In the genomic region with DNA sequence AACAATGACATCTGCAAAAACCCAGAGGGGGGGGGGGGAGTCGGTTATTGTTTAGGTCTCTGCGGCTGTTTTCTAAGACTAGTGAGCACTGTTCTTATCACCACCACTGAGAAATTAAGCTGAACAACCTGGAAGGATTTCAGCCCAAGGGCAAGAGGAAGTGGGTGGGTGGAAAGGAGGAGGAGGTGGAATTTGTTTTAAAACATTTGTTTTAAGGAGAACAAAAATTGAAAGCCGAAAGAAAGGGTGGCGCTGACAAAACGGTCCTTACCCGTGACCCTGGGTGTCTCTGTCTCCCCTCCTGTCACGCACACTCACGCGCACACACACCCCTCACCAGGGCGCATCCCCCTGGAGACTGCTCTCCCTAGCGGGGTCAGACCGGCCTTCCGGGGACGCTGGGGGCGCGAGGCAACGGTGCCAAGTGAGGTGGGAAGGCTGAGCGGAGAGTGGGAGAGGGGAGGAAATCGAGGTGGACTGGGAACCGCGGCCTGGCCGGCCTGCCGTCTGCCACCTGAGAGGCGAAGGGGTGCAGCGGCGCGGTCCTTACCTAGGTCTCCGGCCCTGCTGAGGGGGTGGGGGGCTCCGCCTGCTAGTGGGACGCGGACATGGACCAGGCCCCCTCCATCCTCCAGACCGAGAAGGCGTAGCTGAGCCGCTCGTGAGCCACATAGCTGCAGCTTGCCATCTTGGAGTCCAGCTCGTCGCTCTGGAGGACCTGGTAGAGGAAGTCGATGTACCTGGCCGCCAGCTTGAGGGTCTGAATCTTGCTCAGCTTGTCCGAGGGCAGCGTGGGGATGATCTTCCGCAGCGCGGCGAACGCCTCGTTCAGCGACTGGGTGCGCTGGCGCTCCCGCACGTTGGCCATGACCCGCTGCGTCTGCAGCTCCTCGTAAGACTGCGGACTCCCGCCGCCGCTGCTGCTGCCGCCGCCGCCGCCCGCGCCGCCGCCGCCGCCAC, we compare ENCODE assay signal across 8 cellular contexts. TPM values are rescaled to one million over a fixed set of nuclear protein-coding genes. Genes with fewer than 3 reads are reported as not detected.
DNase-seq lines count a peak whose midpoint lies in the region; ATAC-seq and TF ChIP-seq lines count a peak whose summit lies in the region.

No MANE protein-coding gene starts in this region.

- TF ChIP-seq CTCF in brain (conservative IDR thresholded peaks at IDR 0.05) (no peak), right lobe of liver (IDR thresholded peaks at IDR 0.05) (no peak), transverse colon (IDR thresholded peaks at IDR 0.05) (no peak)

- peaks cover 0 to 18% of the 10 kb centered on the region in 2 donors for H3K27me3 ChIP-seq in right lobe of liver
- peaks cover 98% of the 10 kb centered on the region for H3K27me3 ChIP-seq in transverse colon

- H3K9me3 ChIP-seq in right lobe of liver = no peaks in the 10 kb centered on the region
- no peaks in the 10 kb centered on the region for H3K9me3 ChIP-seq in transverse colon

- TF ChIP-seq EP300 in transverse colon (IDR thresholded peaks at IDR 0.05; ENCODE audit: low read depth) = no peak

- no peak for DNase-seq in activated naive CD4-positive, alpha-beta T cell treated with anti-CD3 and anti-CD28 coated beads, Interleukin-2, amount 10 ng/mL, durations not matched to agents 7 days and 5 days
- no peak for DNase-seq in activated naive CD4-positive, alpha-beta T cell (lab: John Stamatoyannopoulos, UW)
- peak; percentile 40 for DNase-seq in NCI-H146 treated with DMSO at 0.1 percent for 48 hours (lab: John Stamatoyannopoulos, UW; ENCODE audit: unreplicated experiment)
- peak in 2 of 3 donors; percentile 22 to 51 for DNase-seq in right lobe of liver
- DNase-seq in transverse colon = no peak
- no peak for DNase-seq in stimulated activated naive CD4-positive, alpha-beta T cell treated with Interleukin-2 at 50 U/mL for 16 hours (lab: John Stamatoyannopoulos, UW)
- no peak for DNase-seq in mesenteric fat pad (ENCODE audit: low spot score)

- H3K36me3 ChIP-seq in right lobe of liver = no peaks in the 10 kb centered on the region
- H3K36me3 ChIP-seq in transverse colon = no peaks in the 10 kb centered on the region

- no peaks in the 10 kb centered on the region for H3K36me3 Mint-ChIP-seq in activated naive CD4-positive, alpha-beta T cell treated with anti-CD3 and anti-CD28 coated beads, Interleukin-2, amount 10 ng/mL, durations not matched to agents 7 days and 5 days
- no peaks in the 10 kb centered on the region for H3K36me3 Mint-ChIP-seq in brain

- H3K27ac ChIP-seq in right lobe of liver = no peak overlapping the region
- peak overlapping the region in 1 of 4 donors; percentile 8 for H3K27ac ChIP-seq in transverse colon

- H3K27ac Mint-ChIP-seq in activated naive CD4-positive, alpha-beta T cell treated with anti-CD3 and anti-CD28 coated beads, Interleukin-2, amount 10 ng/mL, durations not matched to agents 7 days and 5 days = no peak overlapping the region
- peak overlapping the region in 3 of 5 experiments; percentile 58 to 68 (median 60) for H3K27ac Mint-ChIP-seq in brain

- no peak for TF ChIP-seq POLR2A in right lobe of liver (IDR thresholded peaks at IDR 0.05)
- no peak for TF ChIP-seq POLR2A in transverse colon (IDR thresholded peaks at IDR 0.05)

- intact Hi-C loops in right lobe of liver (cut with DNase I) (no loop called here), transverse colon (cut with DNase I; ENCODE audit: low total_unique reads) (no loop called here)

- H3K4me3 ChIP-seq in right lobe of liver (peak overlapping the region; percentile 10 to 31 (median 26)), transverse colon (peak overlapping the region; percentile 26 to 71 (median 40))

- peak in 2 of 4 donors; percentile 20 to 26 for ATAC-seq in right lobe of liver

- H3K4me3 Mint-ChIP-seq in activated naive CD4-positive, alpha-beta T cell treated with anti-CD3 and anti-CD28 coated beads, Interleukin-2, amount 10 ng/mL, durations not matched to agents 7 days and 5 days = peak overlapping the region; percentile 15
- H3K4me3 Mint-ChIP-seq in brain = peak overlapping the region; percentile 72 to 91 (median 84)

- H3K9me3 Mint-ChIP-seq in activated naive CD4-positive, alpha-beta T cell treated with anti-CD3 and anti-CD28 coated beads, Interleukin-2, amount 10 ng/mL, durations not matched to agents 7 days and 5 days = no peaks in the 10 kb centered on the region
- H3K9me3 Mint-ChIP-seq in brain = no peaks in the 10 kb centered on the region

- CTCF ChIA-PET in activated naive CD4-positive, alpha-beta T cell treated with anti-CD3 and anti-CD28 coated beads, Interleukin-2, amount 10 ng/mL, durations not matched to agents 7 days and 5 days (lab: Charles Lee) = interaction anchor here (0.6 kb wide), 1 partner anchor 540 kb away, joined by 4 read pairs; no protein-coding TSS in a partner anchor

- H3K4me1 ChIP-seq in right lobe of liver (peaks cover 0 to 5% (median 0%) of the 10 kb centered on the region in 4 donors), transverse colon (peaks cover 0 to 21% (median 12%) of the 10 kb centered on the region in 4 donors)

- under 1% methylated on average over 20 of the region's 69 CpGs for whole genome bisulfite sequencing in right lobe of liver (ENCODE audit: insufficient coverage, low coverage, low lambda C conversion rate, missing lambda C conversion rate)
- 9% methylated on average over 54 of the region's 69 CpGs; no CpG with 5 or more reads in 1 of the 2 donors for WGBS in transverse colon (ENCODE audit: low coverage in 1 of 2), 2 donors

- in situ Hi-C loops in transverse colon (cut with MboI; ENCODE audit: low pct_ligation_motif_present in 1 of 4, low pct_unique_long_range_greater_than_20kb in 1 of 4, low sequenced_read_pairs in 3 of 4) = no loop called here

- H3K4me1 Mint-ChIP-seq in activated naive CD4-positive, alpha-beta T cell treated with anti-CD3 and anti-CD28 coated beads, Interleukin-2, amount 10 ng/mL, durations not matched to agents 7 days and 5 days = peaks cover 3% of the 10 kb centered on the region
- H3K4me1 Mint-ChIP-seq in brain = peaks cover 23% of the 10 kb centered on the region

- peaks cover 78% of the 10 kb centered on the region for H3K27me3 Mint-ChIP-seq in activated naive CD4-positive, alpha-beta T cell treated with anti-CD3 and anti-CD28 coated beads, Interleukin-2, amount 10 ng/mL, durations not matched to agents 7 days and 5 days
- peaks cover 99% of the 10 kb centered on the region for H3K27me3 Mint-ChIP-seq in brain

RNA-seq across cellular contexts. Expression of a gene that starts 1.0 kb away (rescaled TPM):
- polyA plus RNA-seq in brain (ENCODE audit: insufficient read depth, low read depth, low replicate concordance) = 0.19 TPM
- total RNA-seq in right lobe of liver (under 1 TPM in 1 of 6 experiments, not detected in 5; 0.42 TPM), transverse colon (under 1 TPM in 2 of 4 donors, not detected in 2; 0.41 to 0.64 TPM), mesenteric fat pad (7.1 TPM)

RNA-seq across cellular contexts. Expression of a gene that starts 28.8 kb away (rescaled TPM):
- polyA plus RNA-seq in brain (ENCODE audit: insufficient read depth, low read depth, low replicate concordance) = not detected
- total RNA-seq in right lobe of liver (not detected), transverse colon (not detected), mesenteric fat pad (not detected)

Comparison
In these comparisons a context has a peak if more than half of its experiments do, and no peak if none do; other contexts are left out.
1. DNase-seq: peak in NCI-H146 treated with DMSO at 0.1 percent for 48 hours (single experiment) and right lobe of liver (2 of 3); none in activated naive CD4-positive, alpha-beta T cell treated with anti-CD3 and anti-CD28 coated beads, Interleukin-2, amount 10 ng/mL, durations not matched to agents 7 days and 5 days (single experiment), activated naive CD4-positive, alpha-beta T cell (0 of 4), transverse colon (single experiment), stimulated activated naive CD4-positive, alpha-beta T cell treated with Interleukin-2 at 50 U/mL for 16 hours (single experiment) and mesenteric fat pad (single experiment).